Comparison of ENCODE assay signal across 25 cellular contexts in genomic region chr20:57002066-57002570, GRCh38.
"Had no signal": no experiment of that assay in that cellular context is flagged by ENCODE, and none has a peak within 500 bp of the region (broad histone marks: within the 10 kb centered on the region; RNA-seq: fewer than 3 reads in every experiment).

No MANE protein-coding gene starts in this region.

- H3K36me3 Mint-ChIP-seq: immature natural killer cell; stimulated activated effector memory CD8-positive, alpha-beta T cell treated with anti-CD3 and anti-CD28 coated beads, Interleukin-12 subunit alpha, Interleukin-12 subunit beta, amount 100 ng/mL, for 72 hours; type B pancreatic cell had no signal

- H3K36me3 ChIP-seq: gastroesophageal sphincter, heart right ventricle, left lung, ovary, sigmoid colon, stomach, thyroid gland had no signal

- FAIRE-seq: colon had no signal

- H3K9me3 Mint-ChIP-seq: type B pancreatic cell had no signal

- H3K27me3 Mint-ChIP-seq: type B pancreatic cell had no signal

- H3K9me3 ChIP-seq: ovary, thyroid gland had no signal

- H3K27ac Mint-ChIP-seq: immature natural killer cell; nephron progenitor cell; stimulated activated effector memory CD8-positive, alpha-beta T cell treated with anti-CD3 and anti-CD28 coated beads, Interleukin-12 subunit alpha, Interleukin-12 subunit beta, amount 100 ng/mL, for 72 hours; type B pancreatic cell had no signal

- H3K4me3 Mint-ChIP-seq: immature natural killer cell; naive thymus-derived CD8-positive, alpha-beta T cell; nephron progenitor cell; stimulated activated effector memory CD8-positive, alpha-beta T cell treated with anti-CD3 and anti-CD28 coated beads, Interleukin-12 subunit alpha, Interleukin-12 subunit beta, amount 100 ng/mL, for 72 hours; type B pancreatic cell had no signal

- ATAC-seq: gastroesophageal sphincter; heart right ventricle; left cardiac atrium; left lung; naive thymus-derived CD8-positive, alpha-beta T cell; psoas muscle; right cardiac atrium; stimulated activated effector memory CD8-positive, alpha-beta T cell treated with anti-CD3 and anti-CD28 coated beads, Interleukin-12 subunit alpha, Interleukin-12 subunit beta, amount 100 ng/mL, for 72 hours had no signal

- DNase-seq: dorsolateral prefrontal cortex; effector CD4-positive, alpha-beta T cell; foreskin fibroblast; heart right ventricle; hippocampal formation; immature natural killer cell; left cardiac atrium; left lung; mesenchymal stem cell; naive thymus-derived CD8-positive, alpha-beta T cell; nephron progenitor cell; occipital lobe; ovary; psoas muscle; right cardiac atrium; sigmoid colon; stimulated activated CD4-positive, alpha-beta T cell treated with anti-CD3 and anti-CD28 coated beads, Interleukin-2, amount 100 ng/mL, for 24 hours; stimulated activated CD4-positive, alpha-beta T cell treated with anti-CD3 and anti-CD28 coated beads, Interleukin-4, amount 100 ng/mL, for 24 hours; stimulated activated naive CD4-positive, alpha-beta T cell treated with Interleukin-2 at 50 U/mL for 16 hours; stomach; thyroid gland had no signal

- H3K27me3 ChIP-seq: ovary, sigmoid colon, thyroid gland had no signal

- H3K4me1 Mint-ChIP-seq: immature natural killer cell; stimulated activated effector memory CD8-positive, alpha-beta T cell treated with anti-CD3 and anti-CD28 coated beads, Interleukin-12 subunit alpha, Interleukin-12 subunit beta, amount 100 ng/mL, for 72 hours had no signal

- H3K4me1 ChIP-seq: gastroesophageal sphincter, heart right ventricle, left lung, psoas muscle, stomach, thyroid gland had no signal

- H3K27ac ChIP-seq: dorsolateral prefrontal cortex, gastroesophageal sphincter, heart right ventricle, left lung, ovary, psoas muscle, sigmoid colon, stomach, thyroid gland had no signal

- H3K4me3 ChIP-seq: dorsolateral prefrontal cortex, gastroesophageal sphincter, heart right ventricle, left lung, ovary, psoas muscle, sigmoid colon, stomach, thyroid gland had no signal
